Comparison of ENCODE assay signal across 20 cellular contexts in genomic region chr6:108142240-108142639, GRCh38. TPM values are rescaled to one million over a fixed set of nuclear protein-coding genes. Genes with fewer than 3 reads are reported as not detected.
"Had no signal": no experiment of that assay in that cellular context is flagged by ENCODE, and none has a peak within 500 bp of the region (broad histone marks: within the 10 kb centered on the region; RNA-seq: fewer than 3 reads in every experiment).

No MANE protein-coding gene starts in this region.

- H3K27ac ChIP-seq: hepatocyte, left ventricle myocardium inferior had no signal

- DNase-seq: activated CD4-positive, alpha-beta T cell treated with anti-CD3 and anti-CD28 coated beads, Interleukin-2, amount 50 U/mL, for 48 hours; activated gamma-delta T cell; activated T-cell treated with anti-CD3 and anti-CD28 coated beads, Interleukin-2, amount 50 U/mL, for 48 hours; amygdala; cerebellar nuclear complex; dermis blood vessel endothelial cell; endodermal cell; kidney; left ventricle myocardium inferior; posterior cingulate gyrus; right cardiac atrium; trophoblast cell had no signal

- FAIRE-seq: kidney had no signal

- H3K4me1 ChIP-seq: left ventricle myocardium inferior had no signal

- H3K79me2 ChIP-seq: hepatocyte had no signal

- H3K4me3 Mint-ChIP-seq: activated naive CD8-positive, alpha-beta T cell; endodermal cell; mesothelial cell of epicardium; stimulated activated effector memory CD8-positive, alpha-beta T cell treated with anti-CD3 and anti-CD28 coated beads, Interleukin-12 subunit alpha, Interleukin-12 subunit beta, amount 100 ng/mL, for 72 hours; WTC11 had no signal

- H3K27ac Mint-ChIP-seq: activated naive CD8-positive, alpha-beta T cell; endodermal cell; mesothelial cell of epicardium; stimulated activated effector memory CD8-positive, alpha-beta T cell treated with anti-CD3 and anti-CD28 coated beads, Interleukin-12 subunit alpha, Interleukin-12 subunit beta, amount 100 ng/mL, for 72 hours; WTC11 had no signal

- H3K4me1 Mint-ChIP-seq: mesothelial cell of epicardium; stimulated activated effector memory CD8-positive, alpha-beta T cell treated with anti-CD3 and anti-CD28 coated beads, Interleukin-12 subunit alpha, Interleukin-12 subunit beta, amount 100 ng/mL, for 72 hours had no signal

- H3K9me3 ChIP-seq: left ventricle myocardium inferior had no signal

- H3K4me3 ChIP-seq: hepatocyte, left ventricle myocardium inferior, smooth muscle cell had no signal

- H3K36me3 ChIP-seq: left ventricle myocardium inferior had no signal

- H3K4me2 ChIP-seq: hepatocyte, smooth muscle cell had no signal

- ATAC-seq: right cardiac atrium; stimulated activated effector memory CD8-positive, alpha-beta T cell treated with anti-CD3 and anti-CD28 coated beads, Interleukin-12 subunit alpha, Interleukin-12 subunit beta, amount 100 ng/mL, for 72 hours; WTC11 had no signal

- H3K9me3 Mint-ChIP-seq: endodermal cell; mesothelial cell of epicardium; stimulated activated effector memory CD8-positive, alpha-beta T cell treated with anti-CD3 and anti-CD28 coated beads, Interleukin-12 subunit alpha, Interleukin-12 subunit beta, amount 100 ng/mL, for 72 hours had no signal

- H2AFZ ChIP-seq: hepatocyte had no signal

RNA-seq across cellular contexts. Expression of gene NR2E1, which starts 23.6 kb away (rescaled TPM):
- total RNA-seq: dermis blood vessel endothelial cell; endodermal cell; hepatocyte; kidney; left ventricle myocardium inferior; mesothelial cell of epicardium; right cardiac atrium; smooth muscle cell; subcutaneous adipose tissue; T-helper 1 cell treated with Interleukin-12 subunit alpha and Interleukin-12 subunit beta and Interleukin-4 antibody, amounts not matched to agents 30 ng/mL and 1 ng/mL, for 36 hours; WTC11 had no signal
- polyA plus RNA-seq: hepatocyte, right cardiac atrium, smooth muscle cell had no signal
